ENCODE assay signal across 8 cellular contexts in genomic region chr19:28466107-28467045, GRCh38.
DNase-seq lines count a peak whose midpoint lies in the region; ATAC-seq and TF ChIP-seq lines count a peak whose summit lies in the region.

No MANE protein-coding gene starts in this region.

- H3K9me3 Mint-ChIP-seq in endothelial cell (ENCODE audit: unreplicated experiment), result no peaks in the 10 kb centered on the region
- H3K9me3 Mint-ChIP-seq in nephron, result no peaks in the 10 kb centered on the region

- TF ChIP-seq CTCF in endothelial cell (IDR thresholded peaks at IDR 0.05; ENCODE audit: unreplicated experiment) (peak; percentile 94), nephron (IDR thresholded peaks at IDR 0.05; ENCODE audit: unreplicated experiment in 3 of 3) (peak; percentile 71 to 83 (median 76))

- H3K4me1 Mint-ChIP-seq in endothelial cell (ENCODE audit: unreplicated experiment) (peaks cover 4% of the 10 kb centered on the region), nephron (peaks cover 10% of the 10 kb centered on the region)

- H3K27ac Mint-ChIP-seq in endothelial cell (ENCODE audit: unreplicated experiment) (no peak overlapping the region), nephron (no peak overlapping the region)

- H3K27me3 Mint-ChIP-seq in endothelial cell (ENCODE audit: unreplicated experiment) (peaks cover 6% of the 10 kb centered on the region), nephron (ENCODE audit: low read depth) (peaks cover 32% of the 10 kb centered on the region)

- H3K36me3 Mint-ChIP-seq in endothelial cell (ENCODE audit: low read depth, unreplicated experiment) (no peaks in the 10 kb centered on the region), nephron (ENCODE audit: low read depth) (no peaks in the 10 kb centered on the region)

- ATAC-seq in HG02973 (IDR thresholded peaks at IDR 0.05; ENCODE audit: unreplicated experiment), result no peak

- H3K4me3 Mint-ChIP-seq in endothelial cell (ENCODE audit: unreplicated experiment) (no peak overlapping the region), nephron (no peak overlapping the region)

- DNase-seq in NCI-H146 (lab: John Stamatoyannopoulos, UW) (peak; percentile 40), NCI-H146 treated with DMSO at 0.1 percent for 48 hours (lab: John Stamatoyannopoulos, UW; ENCODE audit: unreplicated experiment) (no peak), NCI-H2196 treated with DMSO at 0.1 percent for 48 hours (lab: John Stamatoyannopoulos, UW; ENCODE audit: unreplicated experiment) (peak; percentile 41), endothelial cell (ENCODE audit: low spot score) (peak; percentile 78), superior temporal gyrus (ENCODE audit: extremely low spot score) (peak; percentile 75)
- DNase-seq in activated CD4-positive, alpha-beta T cell treated with anti-CD3 and anti-CD28 coated beads, Interleukin-2, amount 50 U/mL, for 48 hours, result peak; percentile 64 to 71
